8 cellular contexts compared by ENCODE assay signal in genomic region chr14:50830932-50831703, GRCh38. TPM values are rescaled to one million over a fixed set of nuclear protein-coding genes. Genes with fewer than 3 reads are reported as not detected.
DNase-seq lines count a peak whose midpoint lies in the region; ATAC-seq lines count a peak whose summit lies in the region.

TSS of gene NIN (minus strand) at chr14:50831162. CDS start at chr14:50822056, 9,106 bp downstream.

- H4K20me1 ChIP-seq in Karpas-422 (ENCODE audit: insufficient read depth, low read depth, low read length), result peaks cover 33% of the 10 kb centered on the region

- peaks cover 62% of the 10 kb centered on the region for H3K4me1 Mint-ChIP-seq in activated naive CD4-positive, alpha-beta T cell treated with anti-CD3 and anti-CD28 coated beads for 36 hours (ENCODE audit: low read depth)

- peaks cover 38% of the 10 kb centered on the region for H3K79me2 ChIP-seq in Karpas-422 (ENCODE audit: low read length)

- H3K4me3 Mint-ChIP-seq in activated naive CD4-positive, alpha-beta T cell treated with anti-CD3 and anti-CD28 coated beads for 36 hours, result peak within 1 kb of the TSS; percentile 88

- H3K27ac ChIP-seq in Karpas-422 (ENCODE audit: low read length) (0 out of 2 replicates have a peak within 1 kb of the TSS, but pooled peaks have one; percentile 5), thymus (ENCODE audit: low read depth) (peak within 1 kb of the TSS; percentile 95)

- ATAC-seq in GM21786 (IDR thresholded peaks at IDR 0.05; ENCODE audit: unreplicated experiment), result peak; percentile 68

- no peaks in the 10 kb centered on the region for H3K27me3 Mint-ChIP-seq in activated naive CD4-positive, alpha-beta T cell treated with anti-CD3 and anti-CD28 coated beads for 36 hours (ENCODE audit: low read depth)

- H3K4me1 ChIP-seq in Karpas-422 (ENCODE audit: low read length) (peaks cover 46% of the 10 kb centered on the region), thymus (ENCODE audit: control insufficient read depth, insufficient read depth, low read length) (peaks cover 9% of the 10 kb centered on the region)

- 0 out of 2 replicates have a peak, but pooled peaks cover 2% of the 10 kb centered on the region for H3K36me3 ChIP-seq in Karpas-422 (ENCODE audit: insufficient read depth, low read length)
- no peaks in the 10 kb centered on the region for H3K36me3 ChIP-seq in thymus (ENCODE audit: control insufficient read depth, insufficient read depth)

- H3K9ac ChIP-seq in Karpas-422 (ENCODE audit: low read length), result peak within 1 kb of the TSS; percentile 84

- CTCF ChIA-PET in activated naive CD4-positive, alpha-beta T cell treated with anti-CD3 and anti-CD28 coated beads for 36 hours (lab: Charles Lee), result interaction anchor here (2.6 to 3.1 kb wide), 2 partner anchors 10 to 29 kb away, joined by 10 to 19 read pairs; no protein-coding TSS in a partner anchor

- H3K27ac Mint-ChIP-seq in activated naive CD4-positive, alpha-beta T cell treated with anti-CD3 and anti-CD28 coated beads for 36 hours, result peak within 1 kb of the TSS; percentile 83

- 0 out of 2 replicates have a peak, but pooled peaks cover 6% of the 10 kb centered on the region for H3K27me3 ChIP-seq in Karpas-422 (ENCODE audit: low read length)
- no peaks in the 10 kb centered on the region for H3K27me3 ChIP-seq in thymus (ENCODE audit: control insufficient read depth, insufficient read depth)

- peak; percentile 86 for DNase-seq in EH (ENCODE audit: low read depth)
- DNase-seq in Karpas-422, result peak; percentile 92
- peak; percentile 76 for DNase-seq in SK-MEL-5 (ENCODE audit: low read depth, low spot score)
- DNase-seq in activated naive CD4-positive, alpha-beta T cell treated with anti-CD3 and anti-CD28 coated beads for 36 hours, result peak; percentile 69
- DNase-seq in globus pallidus (ENCODE audit: low spot score), result peak; percentile 79
- DNase-seq in occipital lobe (lab: John Stamatoyannopoulos, UW), result peak; percentile 69

- H3K36me3 Mint-ChIP-seq in activated naive CD4-positive, alpha-beta T cell treated with anti-CD3 and anti-CD28 coated beads for 36 hours (ENCODE audit: low read depth), result peaks cover 6% of the 10 kb centered on the region

- H3K9me3 ChIP-seq in Karpas-422 (ENCODE audit: low read length), result no peaks in the 10 kb centered on the region
- no peaks in the 10 kb centered on the region for H3K9me3 ChIP-seq in thymus (ENCODE audit: control insufficient read depth)

- H3K4me2 ChIP-seq in Karpas-422 (ENCODE audit: low read depth, low read length, poor library complexity, severe bottlenecking), result peak within 1 kb of the TSS; percentile 96

- under 1% methylated on average over 96 of the region's 96 CpGs for WGBS in thymus

- peak within 1 kb of the TSS; percentile 98 for H2AFZ ChIP-seq in Karpas-422 (ENCODE audit: low read length)

- no peaks in the 10 kb centered on the region for H3K9me2 ChIP-seq in Karpas-422 (replicated peaks; ENCODE audit: insufficient read depth, low read length)

- in situ Hi-C loops in SK-MEL-5 (cut with HindIII; ENCODE audit: low pct_unique_long_range_greater_than_20kb, low sequenced_read_pairs), result no loop called here

- H3K9me3 Mint-ChIP-seq in activated naive CD4-positive, alpha-beta T cell treated with anti-CD3 and anti-CD28 coated beads for 36 hours, result no peaks in the 10 kb centered on the region

- H3K4me3 ChIP-seq in Karpas-422 (ENCODE audit: low read length), result peak within 1 kb of the TSS; percentile 84
- H3K4me3 ChIP-seq in thymus (ENCODE audit: low read length), result peak within 1 kb of the TSS; percentile 95

- intact Hi-C loops in activated naive CD4-positive, alpha-beta T cell treated with anti-CD3 and anti-CD28 coated beads for 36 hours (cut with micrococcal nuclease), result loop anchor here (1.0 to 2.0 kb wide), 7 partner anchors 9 to 410 kb away; partner anchors contain the start of genes SAV1 and TMX1

RNA-seq across cellular contexts. Expression of gene NIN, which starts in this region (rescaled TPM):
- total RNA-seq in Karpas-422 (2014; rRNA removed; shearing (Covaris generic); ENCODE audit: low replicate concordance), result 59.4 and 85.6 TPM in 2 replicates
- 86.1 and 91.1 TPM in 2 replicates for total RNA-seq in SK-MEL-5 (2014; rRNA removed; shearing (Covaris generic))
- polyA plus RNA-seq in SK-MEL-5 (2015; cell fraction: cytosol; rRNA removed), result 28.6 and 38.5 TPM in 2 replicates
- 35.1 and 42.4 TPM in 2 replicates for polyA plus RNA-seq in SK-MEL-5 (2015; cell fraction: nucleus; rRNA removed)
- 10 to 100 TPM; 56.9 to 57.9 TPM for total RNA-seq in activated naive CD4-positive, alpha-beta T cell treated with anti-CD3 and anti-CD28 coated beads for 36 hours
- total RNA-seq in occipital lobe, result 67.5 TPM
- polyA plus RNA-seq in thymus, result 14.7 TPM

Comparison
In these comparisons a context has a peak if more than half of its experiments do, and no peak if none do; other contexts are left out.
1. Peak in every context shown above with its lines: DNase-seq, ATAC-seq, H3K4me3 ChIP-seq and H3K27ac ChIP-seq.